15 cellular contexts compared by ENCODE assay signal in the genomic region with DNA sequence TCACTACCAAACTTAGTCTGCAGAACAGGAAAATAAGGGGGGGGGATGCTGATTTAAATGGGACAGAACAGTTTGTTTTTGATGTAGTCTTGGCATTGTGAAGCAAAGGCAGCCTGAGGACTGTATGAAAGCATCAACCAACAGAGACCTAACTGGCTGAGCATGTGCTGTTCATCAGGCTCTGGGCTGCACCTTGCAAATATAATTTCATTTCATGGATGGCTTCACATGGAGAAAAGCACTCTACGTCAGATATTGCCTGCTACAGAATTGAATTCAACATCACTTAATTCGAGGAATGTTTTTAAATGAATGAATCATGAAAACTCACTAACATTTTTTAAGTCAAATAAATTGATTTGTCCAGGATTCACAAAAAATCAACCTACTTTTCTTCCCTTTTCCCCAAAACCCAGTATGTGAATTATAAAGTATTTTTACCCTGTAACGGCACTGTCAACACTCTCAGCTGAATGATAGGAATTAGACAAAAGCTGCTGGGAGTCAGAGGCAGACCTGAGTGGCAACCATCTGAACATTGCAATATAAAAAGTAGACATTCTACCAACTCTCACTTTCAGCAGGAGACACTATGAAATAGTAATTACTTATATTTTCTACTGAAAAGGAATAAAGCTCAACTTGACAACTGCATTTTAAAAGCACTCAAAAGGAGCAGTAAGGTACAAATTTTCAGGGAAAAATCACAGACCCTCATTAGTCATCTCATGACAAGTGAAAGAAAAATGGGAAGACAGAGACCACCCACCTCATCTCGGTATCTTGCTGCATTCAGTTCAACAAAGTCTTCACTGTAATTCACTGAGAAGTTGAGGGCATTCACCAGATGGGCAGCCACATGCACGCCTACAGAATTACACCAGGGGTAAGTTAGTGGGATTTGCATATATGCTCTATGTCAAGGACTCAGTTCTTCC. TPM values are rescaled to one million over a fixed set of nuclear protein-coding genes. Genes with fewer than 3 reads are reported as not detected.
"Had no signal": no experiment of that assay in that cellular context is flagged by ENCODE, and none has a peak within 500 bp of the region (broad histone marks: within the 10 kb centered on the region; RNA-seq: fewer than 3 reads in every experiment).

No MANE protein-coding gene starts in this region.

- H3K27ac Mint-ChIP-seq: activated CD4-positive, alpha-beta T cell treated with anti-CD3 and anti-CD28 coated beads, Interleukin-2, amount 10 ng/mL, durations not matched to agents 7 days and 5 days; activated T-helper 2 cell treated with anti-CD3 and anti-CD28 coated beads, Interferon-gamma antibody, Interleukin-2, Interleukin-4, amounts not matched to agents 10 μg/mL and 5 μg/mL and 100 μg/mL, durations not matched to agents 14 hours and 24 hours and 36 hours had no signal

- ATAC-seq: gastroesophageal sphincter; psoas muscle; stimulated activated naive CD8-positive, alpha-beta T cell treated with anti-CD3 and anti-CD28 coated beads, Interleukin-15, Interleukin-2, amounts not matched to agents 100 U/mL and 50 U/mL, for 24 hours had no signal

- H3K36me3 ChIP-seq: gastroesophageal sphincter, suprapubic skin had no signal

- H3K9me3 ChIP-seq: psoas muscle, suprapubic skin had no signal

- H3K4me3 Mint-ChIP-seq: activated CD4-positive, alpha-beta T cell treated with anti-CD3 and anti-CD28 coated beads, Interleukin-2, amount 10 ng/mL, durations not matched to agents 7 days and 5 days had no signal

- H3K27me3 ChIP-seq: gastroesophageal sphincter, suprapubic skin had no signal

- H3K4me1 ChIP-seq: gastroesophageal sphincter, psoas muscle, suprapubic skin had no signal

- H3K27ac ChIP-seq: gastroesophageal sphincter, psoas muscle, suprapubic skin had no signal

- FAIRE-seq: bronchial epithelial cell, kidney, TTC549 had no signal

- DNase-seq: activated CD4-positive, alpha-beta T cell treated with anti-CD3 and anti-CD28 coated beads, Interleukin-2, amount 10 ng/mL, durations not matched to agents 7 days and 5 days; activated CD4-positive, CD25-positive, alpha-beta regulatory T cell; activated naive CD4-positive, alpha-beta T cell treated with anti-CD3 and anti-CD28 coated beads, Interleukin-2, amount 50 U/mL, for 16 hours; amniotic stem cell; kidney; psoas muscle; stimulated activated CD4-positive, alpha-beta T cell treated with anti-CD3 and anti-CD28 coated beads, Interleukin-12 subunit alpha, Interleukin-12 subunit beta, amount 100 ng/mL, for 4 hours; stimulated activated CD4-positive, alpha-beta T cell treated with anti-CD3 and anti-CD28 coated beads, Interleukin-2, amount 100 ng/mL, for 48 hours; stimulated activated naive CD8-positive, alpha-beta T cell treated with anti-CD3 and anti-CD28 coated beads, Interleukin-15, Interleukin-2, amounts not matched to agents 100 U/mL and 50 U/mL, for 24 hours; T-helper 2 cell had no signal

- H3K9me3 Mint-ChIP-seq: activated CD4-positive, alpha-beta T cell treated with anti-CD3 and anti-CD28 coated beads, Interleukin-2, amount 10 ng/mL, durations not matched to agents 7 days and 5 days; activated T-helper 2 cell treated with anti-CD3 and anti-CD28 coated beads, Interferon-gamma antibody, Interleukin-2, Interleukin-4, amounts not matched to agents 10 μg/mL and 5 μg/mL and 100 μg/mL, durations not matched to agents 14 hours and 24 hours and 36 hours had no signal

- H3K27me3 Mint-ChIP-seq: activated CD4-positive, alpha-beta T cell treated with anti-CD3 and anti-CD28 coated beads, Interleukin-2, amount 10 ng/mL, durations not matched to agents 7 days and 5 days had no signal

- H3K4me3 ChIP-seq: gastroesophageal sphincter, psoas muscle, suprapubic skin had no signal

- H3K4me1 Mint-ChIP-seq: activated CD4-positive, alpha-beta T cell treated with anti-CD3 and anti-CD28 coated beads, Interleukin-2, amount 10 ng/mL, durations not matched to agents 7 days and 5 days had no signal

RNA-seq across cellular contexts. Expression of a gene that starts 47.5 kb away (rescaled TPM):
- total RNA-seq: activated CD4-positive, alpha-beta T cell treated with anti-CD3 and anti-CD28 coated beads, Interleukin-2, amount 10 ng/mL, durations not matched to agents 7 days and 5 days; activated T-helper 2 cell treated with anti-CD3 and anti-CD28 coated beads, Interferon-gamma antibody, Interleukin-2, Interleukin-4, amounts not matched to agents 10 μg/mL and 5 μg/mL and 100 μg/mL, durations not matched to agents 14 hours and 24 hours and 36 hours; bronchial epithelial cell had no signal
